In genomic region chr11:62839050-62840015, GRCh38 we compare ENCODE assay signal across 1 cellular context.
TF ChIP-seq lines count a peak whose summit lies in the region.

WDR74 (minus strand) TSS chr11:62839590; CDS start chr11:62839570, 20 bp downstream.

TF ChIP-seq in SK-N-SH, 30 proteins besides CTCF, POLR2A, EP300 and RAD21 (continued from another document):
- TF ChIP-seq IRF3 (IDR thresholded peaks at IDR 0.05; ENCODE audit: low read depth, low read length) (no peak), JUND (IDR thresholded peaks at IDR 0.05) (no peak; the same call in 1 of the 2 replicates)
